Comparison of ENCODE assay signal across 9 cellular contexts in the genomic region with DNA sequence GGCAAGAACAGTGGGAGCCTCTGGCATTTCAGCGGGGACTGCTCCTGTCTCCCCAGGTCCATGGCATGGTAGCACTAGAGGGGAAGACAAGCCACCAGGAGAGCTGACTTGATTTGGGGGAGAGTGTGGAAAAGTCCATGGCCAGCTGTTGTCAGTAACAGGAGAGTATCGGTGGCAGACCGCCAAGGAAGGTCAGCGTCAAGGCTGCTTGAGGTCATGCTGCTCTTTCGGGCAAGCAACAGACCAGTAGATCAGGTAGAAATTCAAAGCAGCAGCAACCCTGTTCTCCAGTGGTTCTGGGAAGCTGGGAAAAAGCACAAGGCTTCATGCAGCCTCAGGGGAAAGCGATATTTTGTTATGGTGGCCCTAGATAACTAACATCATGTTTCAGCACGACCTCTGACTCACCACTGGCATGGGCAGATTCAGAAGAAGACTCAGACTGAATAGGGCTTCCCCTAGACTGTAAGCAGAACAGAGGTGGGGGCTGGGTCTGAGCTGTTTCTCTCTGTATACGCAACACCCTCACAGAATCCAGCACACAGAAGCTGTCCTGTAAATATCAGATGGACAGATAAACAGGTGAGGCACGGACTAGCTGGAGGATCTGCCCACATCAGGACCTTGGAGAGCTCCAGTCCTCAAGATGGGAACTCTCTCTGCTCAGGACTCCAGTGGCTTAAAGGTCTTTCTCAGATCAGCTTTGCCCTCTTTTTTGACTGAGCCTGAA. TPM values are rescaled to one million over a fixed set of nuclear protein-coding genes. Genes with fewer than 3 reads are reported as not detected.
DNase-seq lines count a peak whose midpoint lies in the region; ATAC-seq and TF ChIP-seq lines count a peak whose summit lies in the region.
"Had no signal": no experiment of that assay in that cellular context is flagged by ENCODE, and none has a peak within 500 bp of the region (broad histone marks: within the 10 kb centered on the region; RNA-seq: fewer than 3 reads in every experiment).

No MANE protein-coding gene starts in this region.

- peaks cover 9 to 10% of the 10 kb centered on the region in 2 experiments; a peak in 3 of 5 replicates for H3K9me3 Mint-ChIP-seq in H9
- H3K9me3 Mint-ChIP-seq in activated CD4-positive, alpha-beta memory T cell treated with anti-CD3 and anti-CD28 coated beads for 36 hours, result no peaks in the 10 kb centered on the region

- H2BK5ac ChIP-seq in H9 (ENCODE audit: insufficient read length, low read length), result no peak overlapping the region
- no peak overlapping the region for H2BK5ac ChIP-seq in mesendoderm (ENCODE audit: low read length)

- H3K9ac ChIP-seq in H9 (ENCODE audit: extremely low read depth, insufficient read length, low read length), result no peak overlapping the region
- H3K9ac ChIP-seq in mesendoderm (ENCODE audit: low read length), result no peak overlapping the region

- H2BK15ac ChIP-seq in H9 (ENCODE audit: low read depth, low read length) (no peak overlapping the region), mesendoderm (replicated peaks; ENCODE audit: low read depth) (no peak overlapping the region)

- peak; percentile 69 for DNase-seq in H9
- DNase-seq in MV-4-11 (lab: John Stamatoyannopoulos, UW), result peak; percentile 9
- DNase-seq in astrocyte of the spinal cord (ENCODE audit: low read depth, low spot score), result peak; percentile 39
- peak; percentile 77 for DNase-seq in mesendoderm
- no peak for DNase-seq in activated CD4-positive, alpha-beta memory T cell treated with anti-CD3 and anti-CD28 coated beads for 36 hours
- DNase-seq in occipital lobe (lab: John Stamatoyannopoulos, UW), result no peak
- DNase-seq: activated B cell treated with CpG ODN at 0.5 μM for 24 hours had no signal

- ATAC-seq in HG03469 (IDR thresholded peaks at IDR 0.05; ENCODE audit: unreplicated experiment), result no peak

- WGBS in H9 (ENCODE audit: extremely low coverage, insufficient read length, low lambda C conversion rate), result no CpG with 5 or more reads among the region's 9 CpGs
- WGBS in mesendoderm (ENCODE audit: extremely low coverage, insufficient coverage, low lambda C conversion rate), result no CpG with 5 or more reads among the region's 9 CpGs

- no peaks in the 10 kb centered on the region for H3K9me3 ChIP-seq in H9 (ENCODE audit: control insufficient read depth, low read depth, low read length)

- H3K14ac ChIP-seq in H9 (ENCODE audit: insufficient read depth, low read length), result no peak overlapping the region

- H3K23me2 ChIP-seq in H9 (ENCODE audit: insufficient read length, low read depth, low read length, poor library complexity, severe bottlenecking), result peaks cover 13% of the 10 kb centered on the region

- H4K8ac ChIP-seq in H9 (replicated peaks; ENCODE audit: insufficient read length, low read depth, low read length), result no peak overlapping the region
- H4K8ac ChIP-seq in mesendoderm (ENCODE audit: low read depth, low read length), result no peak overlapping the region

- H3K4ac ChIP-seq in H9 (ENCODE audit: low read depth, low read length) (no peak overlapping the region), mesendoderm (ENCODE audit: low read depth, low read length) (no peak overlapping the region)

- no peak overlapping the region for H4K91ac ChIP-seq in H9 (ENCODE audit: insufficient read length, low read depth, low read length)

- peak overlapping the region in 1 of 2 experiments; percentile 27; a peak in 1 of 5 replicates for H3K4me3 Mint-ChIP-seq in H9
- no peak overlapping the region for H3K4me3 Mint-ChIP-seq in activated CD4-positive, alpha-beta memory T cell treated with anti-CD3 and anti-CD28 coated beads for 36 hours
- H3K4me3 Mint-ChIP-seq: activated B cell treated with CpG ODN at 0.5 μM for 24 hours; central memory CD8-positive, alpha-beta T cell had no signal

- H3K4me1 Mint-ChIP-seq in H9, result peaks cover 29 to 33% of the 10 kb centered on the region in 2 experiments
- H3K4me1 Mint-ChIP-seq in activated CD4-positive, alpha-beta memory T cell treated with anti-CD3 and anti-CD28 coated beads for 36 hours (ENCODE audit: low read depth), result no peaks in the 10 kb centered on the region
- H3K4me1 Mint-ChIP-seq: central memory CD8-positive, alpha-beta T cell had no signal

- H3K79me1 ChIP-seq in H9 (ENCODE audit: insufficient read depth, low read depth, low read length, poor library complexity, severe bottlenecking) (peaks cover 6% of the 10 kb centered on the region), mesendoderm (ENCODE audit: low read length) (no peaks in the 10 kb centered on the region)

- H3K4me2 ChIP-seq in H9 (ENCODE audit: insufficient read depth, insufficient read length, low read length), result no peak overlapping the region
- H3K4me2 ChIP-seq in mesendoderm (ENCODE audit: low read length), result no peak overlapping the region

- TF ChIP-seq CTCF in H9 (conservative IDR thresholded peaks at IDR 0.05) (no peak), astrocyte of the spinal cord (IDR thresholded peaks at IDR 0.05; ENCODE audit: low read depth, low read length) (no peak)

- H3K23ac ChIP-seq in H9 (ENCODE audit: insufficient read length, low read depth, low read length) (no peak overlapping the region), mesendoderm (ENCODE audit: low read length) (no peak overlapping the region)

- no peak overlapping the region for H3K27ac ChIP-seq in H9 (ENCODE audit: insufficient read length, low read depth, low read length)
- no peak overlapping the region for H3K27ac ChIP-seq in mesendoderm (ENCODE audit: low read depth, low read length)

- H2AK5ac ChIP-seq in H9 (ENCODE audit: insufficient read length, low read length), result no peak overlapping the region
- H2AK5ac ChIP-seq in mesendoderm (ENCODE audit: low read length), result no peak overlapping the region

- H2BK12ac ChIP-seq in H9 (ENCODE audit: insufficient read length, low read depth, low read length), result no peak overlapping the region

- H3K18ac ChIP-seq in H9 (ENCODE audit: insufficient read length, low read depth, low read length), result no peak overlapping the region
- H3K18ac ChIP-seq in mesendoderm (ENCODE audit: low read length), result no peak overlapping the region

- H4K20me1 ChIP-seq in H9 (ENCODE audit: control insufficient read depth, insufficient read depth, insufficient read length), result no peaks in the 10 kb centered on the region

- H3K27me3 ChIP-seq in H9 (ENCODE audit: insufficient read depth, low read length) (peaks cover 7% of the 10 kb centered on the region; the same call in 1 of the 2 replicates), mesendoderm (ENCODE audit: insufficient read depth, low read length, poor library complexity) (peaks cover under 1% of the 10 kb centered on the region)

- CTCF ChIA-PET in activated CD4-positive, alpha-beta memory T cell treated with anti-CD3 and anti-CD28 coated beads for 36 hours (lab: Charles Lee), result no interaction called here

- in situ Hi-C loops in astrocyte of the spinal cord (cut with HindIII; ENCODE audit: low sequenced_read_pairs), result no loop called here

- H2BK120ac ChIP-seq in H9 (ENCODE audit: low read depth, low read length, poor library complexity, severe bottlenecking) (no peak overlapping the region), mesendoderm (ENCODE audit: low read depth, low read length) (no peak overlapping the region)

- H3K56ac ChIP-seq in H9 (ENCODE audit: insufficient read length, low read depth, low read length), result no peak overlapping the region
- H3K56ac ChIP-seq in mesendoderm (ENCODE audit: low read length), result no peak overlapping the region

- intact Hi-C loops in activated CD4-positive, alpha-beta memory T cell treated with anti-CD3 and anti-CD28 coated beads for 36 hours (cut with micrococcal nuclease), result no loop called here

- H3K4me3 ChIP-seq in astrocyte of the spinal cord (ENCODE audit: low read depth, low read length), result no peak overlapping the region
- no peak overlapping the region for H3K4me3 ChIP-seq in mesendoderm (ENCODE audit: low read length)

- H4K5ac ChIP-seq in H9 (ENCODE audit: insufficient read length, low read depth, low read length), result no peak overlapping the region
- no peak overlapping the region for H4K5ac ChIP-seq in mesendoderm (ENCODE audit: low read length)

- no peak overlapping the region for H3T11ph ChIP-seq in H9 (ENCODE audit: low read length)

- POLR2A ChIA-PET in activated CD4-positive, alpha-beta memory T cell treated with anti-CD3 and anti-CD28 coated beads for 36 hours (lab: Charles Lee), result no interaction called here

- H3K36me3 Mint-ChIP-seq in H9 (ENCODE audit: insufficient read depth in 1 of 3, low read depth in 3 of 3), result peaks cover 2 to 28% (median 13%) of the 10 kb centered on the region in 3 experiments; a peak in 6 of 7 replicates
- H3K36me3 Mint-ChIP-seq in activated CD4-positive, alpha-beta memory T cell treated with anti-CD3 and anti-CD28 coated beads for 36 hours, result no peaks in the 10 kb centered on the region

- H3K4me1 ChIP-seq in H9 (ENCODE audit: insufficient read depth, low read length) (no peaks in the 10 kb centered on the region; the same call in 1 of the 2 replicates), mesendoderm (ENCODE audit: control insufficient read depth, low read depth, low read length) (no peaks in the 10 kb centered on the region)

- H3K36me3 ChIP-seq in mesendoderm (ENCODE audit: control insufficient read depth, insufficient read depth, low read length), result no peaks in the 10 kb centered on the region

- H2BK20ac ChIP-seq in H9 (ENCODE audit: low read depth, low read length, poor library complexity, severe bottlenecking), result no peak overlapping the region

- H3K79me2 ChIP-seq in H9 (ENCODE audit: insufficient read depth, low read length) (no peaks in the 10 kb centered on the region; the same call in 1 of the 2 replicates), mesendoderm (ENCODE audit: control insufficient read depth, insufficient read depth, low read length) (no peaks in the 10 kb centered on the region)

- H3K27ac Mint-ChIP-seq in H9, result no peak overlapping the region
- H3K27ac Mint-ChIP-seq in activated CD4-positive, alpha-beta memory T cell treated with anti-CD3 and anti-CD28 coated beads for 36 hours, result no peak overlapping the region
- H3K27ac Mint-ChIP-seq: activated B cell treated with CpG ODN at 0.5 μM for 24 hours had no signal

- peaks cover 24% of the 10 kb centered on the region for H3K27me3 Mint-ChIP-seq in H9 (ENCODE audit: low read depth)
- H3K27me3 Mint-ChIP-seq in activated CD4-positive, alpha-beta memory T cell treated with anti-CD3 and anti-CD28 coated beads for 36 hours, result peaks cover 39% of the 10 kb centered on the region

- H2AFZ ChIP-seq in H9 (ENCODE audit: low read length), result no peak overlapping the region

RNA-seq across cellular contexts. Expression of a gene that starts 35.2 kb away (rescaled TPM):
- total RNA-seq in H9 (2021) (41.9 and 44.3 TPM in 2 replicates), occipital lobe (6.2 TPM)
- polyA plus RNA-seq in mesendoderm (2013, experiment 1 of 2), result 22.0 TPM
- 23.1 TPM for polyA plus RNA-seq in mesendoderm (2013, experiment 2 of 2)
- not detected for total RNA-seq in activated CD4-positive, alpha-beta memory T cell treated with anti-CD3 and anti-CD28 coated beads for 36 hours
- total RNA-seq: activated B cell treated with CpG ODN at 0.5 μM for 24 hours had no signal

Comparison
In these comparisons a context has a peak if more than half of its experiments do, and no peak if none do; other contexts are left out.
1. DNase-seq: peak in H9 (single experiment), MV-4-11 (single experiment), astrocyte of the spinal cord (single experiment) and mesendoderm (single experiment); none in activated CD4-positive, alpha-beta memory T cell treated with anti-CD3 and anti-CD28 coated beads for 36 hours (single experiment) and occipital lobe (single experiment).